ENCODE assay signal across 9 cellular contexts in the genomic region with DNA sequence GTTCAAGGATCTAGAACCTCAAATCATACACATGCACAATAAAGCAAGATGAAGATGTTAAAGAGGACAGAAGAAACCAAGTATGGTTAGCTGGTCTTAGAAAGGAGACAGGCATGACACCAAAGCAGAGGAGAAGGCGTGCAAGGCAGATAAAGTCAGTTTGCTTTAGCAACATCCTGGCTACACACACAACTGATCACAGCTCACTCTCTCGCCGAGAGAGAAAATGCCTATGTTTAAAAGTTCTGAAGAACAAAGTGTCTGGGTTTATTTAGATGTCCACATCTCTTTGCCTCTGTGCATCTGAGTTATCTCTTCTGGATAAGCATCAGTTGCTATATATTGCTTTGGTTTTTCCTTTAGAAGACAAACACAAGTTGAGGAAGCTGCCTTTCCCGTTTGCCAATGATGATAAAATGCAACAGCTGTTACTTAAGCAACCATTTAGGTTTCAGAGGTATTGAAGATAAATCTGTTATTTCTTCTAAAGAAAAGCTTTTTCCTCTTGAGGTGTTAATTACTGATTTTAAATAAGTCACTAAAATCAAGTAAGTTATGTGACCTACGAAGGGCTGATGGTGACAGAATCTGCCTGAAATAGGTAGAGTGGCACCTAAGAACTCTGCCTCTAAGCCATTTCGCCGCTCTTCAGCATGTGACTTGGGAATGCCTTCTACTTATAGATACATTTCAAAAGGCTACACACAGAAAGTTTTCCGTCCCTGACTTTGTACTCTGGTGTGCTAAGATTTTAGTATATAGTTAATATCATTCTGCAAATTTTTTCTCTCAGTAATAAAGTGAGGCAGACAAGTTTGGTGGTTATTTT.
A peak's percentile ranks its signal among the peaks of the same experiment; 100 is the strongest.
DNase-seq lines count a peak whose midpoint lies in the region; ATAC-seq and TF ChIP-seq lines count a peak whose summit lies in the region.
"Had no signal": no experiment of that assay in that cellular context is flagged by ENCODE, and none has a peak within 500 bp of the region (broad histone marks: within the 10 kb centered on the region; RNA-seq: fewer than 3 reads in every experiment).

No MANE protein-coding gene starts in this region.

- DNase-seq in brain microvascular endothelial cell (no peak), NOMO-1 treated with DMSO at 0.1 percent for 48 hours (lab: John Stamatoyannopoulos, UW; ENCODE audit: unreplicated experiment) (no peak), GM13977 (ENCODE audit: low spot score) (no peak), COLO668 (lab: John Stamatoyannopoulos, UW; ENCODE audit: unreplicated experiment) (no peak)
- DNase-seq in activated CD4-positive, CD25-positive, alpha-beta regulatory T cell treated with anti-CD3 and anti-CD28 coated beads, Interleukin-2, amount 50 U/mL, for 72 hours, result no peak

- TF ChIP-seq CTCF in brain microvascular endothelial cell (IDR thresholded peaks at IDR 0.05; ENCODE audit: low read depth, low read length, missing control alignments) (no peak), GM13977 (IDR thresholded peaks at IDR 0.05; ENCODE audit: extremely low read depth, insufficient read depth, missing control alignments) (no peak)

- H3K27me3 ChIP-seq in brain microvascular endothelial cell (replicated peaks), result no peaks in the 10 kb centered on the region

- H3K36me3 ChIP-seq in brain microvascular endothelial cell (replicated peaks), result no peaks in the 10 kb centered on the region

- H3K27ac ChIP-seq in brain microvascular endothelial cell, result peak overlapping the region; percentile 37

- ATAC-seq in GM19455 (IDR thresholded peaks at IDR 0.05; ENCODE audit: unreplicated experiment), result peak; percentile 44
- ATAC-seq in HG03135 (IDR thresholded peaks at IDR 0.05; ENCODE audit: unreplicated experiment), result peak; percentile 30

- H3K4me3 ChIP-seq in GM08714 (ENCODE audit: low read length) (peak overlapping the region; percentile 19; the same call in 1 of the 2 replicates), brain microvascular endothelial cell (ENCODE audit: low read depth, low read length) (no peak overlapping the region)
- H3K4me3 ChIP-seq: lung had no signal

- in situ Hi-C loops in brain microvascular endothelial cell (cut with HindIII; ENCODE audit: low pct_ligation_motif_present, low sequenced_read_pairs), result no loop called here
- in situ Hi-C loops in GM13977 (cut with MboI; ENCODE audit: low pct_unique_long_range_greater_than_20kb, low sequenced_read_pairs, unreplicated experiment), result no loop called here
